Comparison of ENCODE assay signal across 29 cellular contexts in genomic region chr7:157248659-157249058, GRCh38.
"Had no signal": no experiment of that assay in that cellular context is flagged by ENCODE, and none has a peak within 500 bp of the region (broad histone marks: within the 10 kb centered on the region; RNA-seq: fewer than 3 reads in every experiment).

No MANE protein-coding gene starts in this region.

- H3K4me3 Mint-ChIP-seq: stimulated activated effector memory CD8-positive, alpha-beta T cell treated with anti-CD3 and anti-CD28 coated beads, Interleukin-12 subunit alpha, Interleukin-12 subunit beta, amount 100 ng/mL, for 72 hours; stimulated activated memory B cell treated with anti-CD40 and anti-IgM and Interleukin-4, amounts not matched to agents 10 μg/mL and 1 μg/mL and 100 μg/mL, for 72 hours; stimulated activated naive B cell treated with anti-CD40 and anti-IgM and Interleukin-4, amounts not matched to agents 10 μg/mL and 1 μg/mL and 100 μg/mL, for 72 hours; stimulated activated naive CD8-positive, alpha-beta T cell treated with anti-CD3 and anti-CD28 coated beads, Interleukin-15, amount 100 ng/mL, for 72 hours; stimulated activated naive CD8-positive, alpha-beta T cell treated with anti-CD3 and anti-CD28 coated beads, Interleukin-15, Interleukin-2, amounts not matched to agents 100 ng/mL and 50 ng/mL, for 24 hours; type B pancreatic cell had no signal

- H3K9me3 ChIP-seq: stomach, suprapubic skin, testis, thoracic aorta, thyroid gland, tibial artery, tibial nerve, transverse colon, upper lobe of left lung, upper lobe of right lung, uterus, vagina had no signal

- H3K4me1 Mint-ChIP-seq: stimulated activated memory B cell treated with anti-CD40 and anti-IgM and Interleukin-4, amounts not matched to agents 10 μg/mL and 1 μg/mL and 100 μg/mL, for 72 hours; stimulated activated naive B cell treated with anti-CD40 and anti-IgM and Interleukin-4, amounts not matched to agents 10 μg/mL and 1 μg/mL and 100 μg/mL, for 72 hours; stimulated activated naive CD8-positive, alpha-beta T cell treated with anti-CD3 and anti-CD28 coated beads, Interleukin-15, amount 100 ng/mL, for 72 hours had no signal

- H3K4me1 ChIP-seq: stomach, suprapubic skin, testis, thyroid gland, tibial artery, tibial nerve, transverse colon, upper lobe of left lung, upper lobe of right lung, uterus, vagina had no signal

- H3K27ac ChIP-seq: stomach, suprapubic skin, testis, thoracic aorta, thyroid gland, tibial artery, tibial nerve, transverse colon, upper lobe of left lung, upper lobe of right lung, uterus, vagina had no signal

- FAIRE-seq: urothelium cell line had no signal

- H3K27me3 Mint-ChIP-seq: stimulated activated memory B cell treated with anti-CD40 and anti-IgM and Interleukin-4, amounts not matched to agents 10 μg/mL and 1 μg/mL and 100 μg/mL, for 72 hours; stimulated activated naive B cell treated with anti-CD40 and anti-IgM and Interleukin-4, amounts not matched to agents 10 μg/mL and 1 μg/mL and 100 μg/mL, for 72 hours; stimulated activated naive CD8-positive, alpha-beta T cell treated with anti-CD3 and anti-CD28 coated beads, Interleukin-15, amount 100 ng/mL, for 72 hours; stimulated activated naive CD8-positive, alpha-beta T cell treated with anti-CD3 and anti-CD28 coated beads, Interleukin-15, Interleukin-2, amounts not matched to agents 100 ng/mL and 50 ng/mL, for 24 hours; type B pancreatic cell had no signal

- H3K4me3 ChIP-seq: stomach, suprapubic skin, testis, thoracic aorta, thyroid gland, tibial artery, tibial nerve, transverse colon, upper lobe of left lung, upper lobe of right lung, uterus, vagina had no signal

- H3K27me3 ChIP-seq: stomach, suprapubic skin, testis, thyroid gland, tibial artery, tibial nerve, transverse colon, upper lobe of left lung, upper lobe of right lung, uterus, vagina had no signal

- H3K9me3 Mint-ChIP-seq: stimulated activated effector memory CD8-positive, alpha-beta T cell treated with anti-CD3 and anti-CD28 coated beads, Interleukin-12 subunit alpha, Interleukin-12 subunit beta, amount 100 ng/mL, for 72 hours; stimulated activated memory B cell treated with anti-CD40 and anti-IgM and Interleukin-4, amounts not matched to agents 10 μg/mL and 1 μg/mL and 100 μg/mL, for 72 hours; stimulated activated naive B cell treated with anti-CD40 and anti-IgM and Interleukin-4, amounts not matched to agents 10 μg/mL and 1 μg/mL and 100 μg/mL, for 72 hours; stimulated activated naive CD8-positive, alpha-beta T cell treated with anti-CD3 and anti-CD28 coated beads, Interleukin-15, amount 100 ng/mL, for 72 hours; stimulated activated naive CD8-positive, alpha-beta T cell treated with anti-CD3 and anti-CD28 coated beads, Interleukin-15, Interleukin-2, amounts not matched to agents 100 ng/mL and 50 ng/mL, for 24 hours; type B pancreatic cell had no signal

- ATAC-seq: stimulated activated effector memory CD8-positive, alpha-beta T cell treated with anti-CD3 and anti-CD28 coated beads, Interleukin-12 subunit alpha, Interleukin-12 subunit beta, amount 100 ng/mL, for 72 hours; stimulated activated memory B cell treated with anti-CD40 and anti-IgM and Interleukin-4, amounts not matched to agents 10 μg/mL and 1 μg/mL and 100 μg/mL, for 72 hours; stimulated activated naive B cell treated with anti-CD40 and anti-IgM and Interleukin-4, amounts not matched to agents 10 μg/mL and 1 μg/mL and 100 μg/mL, for 72 hours; stimulated activated naive CD8-positive, alpha-beta T cell treated with anti-CD3 and anti-CD28 coated beads, Interleukin-15, amount 100 ng/mL, for 72 hours; stimulated activated naive CD8-positive, alpha-beta T cell treated with anti-CD3 and anti-CD28 coated beads, Interleukin-15, Interleukin-2, amounts not matched to agents 100 U/mL and 50 U/mL, for 24 hours; upper lobe of right lung had no signal

- H3K36me3 ChIP-seq: uterus had no signal

- H3K27ac Mint-ChIP-seq: stimulated activated memory B cell treated with anti-CD40 and anti-IgM and Interleukin-4, amounts not matched to agents 10 μg/mL and 1 μg/mL and 100 μg/mL, for 72 hours; stimulated activated naive CD8-positive, alpha-beta T cell treated with anti-CD3 and anti-CD28 coated beads, Interleukin-15, Interleukin-2, amounts not matched to agents 100 ng/mL and 50 ng/mL, for 24 hours; type B pancreatic cell had no signal

- DNase-seq: stimulated activated CD4-positive, alpha-beta T cell treated with anti-CD3 and anti-CD28 coated beads, Interleukin-2, amount 100 ng/mL, for 48 hours; stimulated activated CD4-positive, alpha-beta T cell treated with anti-CD3 and anti-CD28 coated beads, Interleukin-4, amount 100 ng/mL, for 1 hour; stimulated activated CD4-positive, alpha-beta T cell treated with anti-CD3 and anti-CD28 coated beads, Interleukin-4, amount 100 ng/mL, for 24 hours; stimulated activated CD4-positive, alpha-beta T cell treated with anti-CD3 and anti-CD28 coated beads, Interleukin-4, amount 100 ng/mL, for 4 hours; stimulated activated CD8-positive, alpha-beta memory T cell treated with anti-CD3 and anti-CD28 coated beads, Interleukin-4, amount 100 ng/mL, for 48 hours; stimulated activated naive B cell treated with anti-CD40 and anti-IgM and Interleukin-4, amounts not matched to agents 10 μg/mL and 1 μg/mL and 100 μg/mL, for 72 hours; stimulated activated naive CD4-positive, alpha-beta T cell; stimulated activated naive CD4-positive, alpha-beta T cell treated with Interleukin-2 at 50 U/mL for 16 hours; stimulated activated naive CD8-positive, alpha-beta T cell treated with anti-CD3 and anti-CD28 coated beads, Interleukin-15, amount 100 ng/mL, for 72 hours; stimulated activated naive CD8-positive, alpha-beta T cell treated with anti-CD3 and anti-CD28 coated beads, Interleukin-15, Interleukin-2, amounts not matched to agents 100 U/mL and 50 U/mL, for 24 hours; stomach; substantia nigra; testis; thyroid gland; tibial artery; transverse colon; trophoblast cell; upper lobe of right lung; uterus had no signal
